12 cellular contexts compared by ENCODE assay signal in the genomic region with DNA sequence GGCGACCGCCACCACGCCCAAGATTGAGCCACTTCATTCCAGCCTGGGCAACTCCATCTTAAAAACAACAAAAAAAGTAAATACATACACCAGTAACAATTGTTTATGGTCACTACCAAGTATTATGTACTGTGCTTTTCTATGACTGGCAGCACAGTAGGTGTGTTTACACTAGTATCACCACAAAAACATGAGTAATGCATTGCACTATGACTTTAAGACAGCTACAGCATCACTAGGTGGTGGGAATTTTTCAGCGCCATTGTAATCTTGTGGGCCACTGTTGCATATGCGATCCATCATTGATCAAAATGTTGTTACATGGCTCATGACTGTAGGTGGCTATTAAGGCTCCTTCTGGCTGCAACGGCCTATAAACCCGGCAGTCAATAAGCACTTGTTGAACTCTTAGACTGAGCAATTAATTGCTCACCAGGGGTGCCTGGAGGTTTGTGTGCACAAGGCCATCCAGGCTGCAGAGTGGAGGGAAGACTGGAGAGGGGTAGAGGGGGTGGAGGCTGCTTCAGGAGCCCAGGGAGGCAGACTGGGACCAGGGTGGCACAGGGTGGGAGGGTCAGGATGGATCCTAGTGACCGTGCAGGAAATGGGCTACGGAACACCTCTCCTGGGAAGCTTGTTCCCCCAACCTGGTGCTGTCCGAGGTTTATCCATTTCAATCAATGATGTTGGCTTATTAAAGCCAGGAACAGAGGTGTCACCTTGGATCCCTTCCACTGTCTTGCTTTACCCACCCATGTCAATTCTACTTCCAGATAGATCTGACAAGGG. TPM values are rescaled to one million over a fixed set of nuclear protein-coding genes. Genes with fewer than 3 reads are reported as not detected.
DNase-seq lines count a peak whose midpoint lies in the region; ATAC-seq and TF ChIP-seq lines count a peak whose summit lies in the region.
"Had no signal": no experiment of that assay in that cellular context is flagged by ENCODE, and none has a peak within 500 bp of the region (broad histone marks: within the 10 kb centered on the region; RNA-seq: fewer than 3 reads in every experiment).

No MANE protein-coding gene starts in this region.

- no peaks in the 10 kb centered on the region for H3F3A ChIP-seq in PC-3 (ENCODE audit: low read length, unreplicated experiment)

- H3K9me2 ChIP-seq in PC-3 (replicated peaks; ENCODE audit: low read length) = no peaks in the 10 kb centered on the region

- no peaks in the 10 kb centered on the region for H3K9me3 Mint-ChIP-seq in MCF 10A (ENCODE audit: unreplicated experiment)
- H3K9me3 Mint-ChIP-seq: CD4-positive, alpha-beta T cell had no signal

- H4K20me1 ChIP-seq in PC-3 (ENCODE audit: low read length) (no peaks in the 10 kb centered on the region), fibroblast of lung (ENCODE audit: control insufficient read depth, extremely low read depth, insufficient read depth, low read length) (no peaks in the 10 kb centered on the region)

- no peaks in the 10 kb centered on the region for H3K36me3 ChIP-seq in breast epithelium
- H3K36me3 ChIP-seq in PC-3 (ENCODE audit: low read depth, low read length) = no peaks in the 10 kb centered on the region
- H3K36me3 ChIP-seq in fibroblast of lung (ENCODE audit: control insufficient read depth, insufficient read depth, low read length) = no peaks in the 10 kb centered on the region
- no peaks in the 10 kb centered on the region for H3K36me3 ChIP-seq in upper lobe of right lung

- H3K79me2 ChIP-seq in PC-3 (ENCODE audit: low read length) (0 out of 2 replicates have a peak, but pooled peaks cover 5% of the 10 kb centered on the region), fibroblast of lung (ENCODE audit: control insufficient read depth, insufficient read depth, low read length) (no peaks in the 10 kb centered on the region)

- TF ChIP-seq CTCF in MCF 10A (IDR thresholded peaks at IDR 0.05; ENCODE audit: unreplicated experiment) (no peak), breast epithelium (IDR thresholded peaks at IDR 0.05) (no peak), PC-3 (conservative IDR thresholded peaks at IDR 0.05; ENCODE audit: low read depth, low read length) (no peak), fibroblast of lung (conservative IDR thresholded peaks at IDR 0.05 in 1 of 2, IDR thresholded peaks at IDR 0.05 in 1 of 2; ENCODE audit: low read depth in 1 of 2, low read length in 2 of 2) (no peak), upper lobe of right lung (IDR thresholded peaks at IDR 0.05) (no peak)

- H3K27ac Mint-ChIP-seq in MCF 10A (ENCODE audit: low read depth, unreplicated experiment) = peak overlapping the region; percentile 88
- H3K27ac Mint-ChIP-seq: CD4-positive, alpha-beta T cell had no signal

- intact Hi-C loops in MCF 10A (cut with micrococcal nuclease) = no loop called here
- intact Hi-C loops in breast epithelium (cut with DNase I; ENCODE audit: low total_unique reads) = no loop called here
- intact Hi-C loops in PC-3 (cut with micrococcal nuclease) = loop anchor here (1.0 to 5.0 kb wide), 2 partner anchors 14 to 34 kb away; no protein-coding TSS in a partner anchor
- intact Hi-C loops in upper lobe of right lung (cut with DNase I) = no loop called here

- CTCF ChIA-PET in MCF 10A (lab: Yijun Ruan, JAX) (interaction anchor here (0.7 to 2.0 kb wide), 5 partner anchors 14 to 706 kb away, joined by 3 to 20 read pairs (median 4); no protein-coding TSS in a partner anchor), PC-3 (lab: Charles Lee) (interaction anchor here (0.8 kb wide), 2 partner anchors 14 to 20 kb away, joined by 6 to 7 read pairs; no protein-coding TSS in a partner anchor)

- no peak for TF ChIP-seq POLR2A in breast epithelium (IDR thresholded peaks at IDR 0.05)

- peaks cover 16% of the 10 kb centered on the region for H3K36me3 Mint-ChIP-seq in MCF 10A (ENCODE audit: insufficient read depth, unreplicated experiment)

- H3K4me3 ChIP-seq in breast epithelium = no peak overlapping the region
- H3K4me3 ChIP-seq in PC-3 (ENCODE audit: low read length) = no peak overlapping the region
- H3K4me3 ChIP-seq in fibroblast of lung (replicated peaks in 1 of 4; ENCODE audit: control extremely low read depth in 1 of 4, insufficient read depth in 1 of 4, low read depth in 3 of 4, low read length in 4 of 4) = no peak overlapping the region
- H3K4me3 ChIP-seq in upper lobe of right lung = no peak overlapping the region
- H3K4me3 ChIP-seq: SK-N-MC had no signal

- POLR2A ChIA-PET in MCF 10A (lab: Yijun Ruan, JAX) = interaction anchor here (0.6 to 3.8 kb wide), 17 partner anchors 7 to 111 kb away, joined by 3 to 39 read pairs (median 8); a partner anchor contains a TSS
- POLR2A ChIA-PET in PC-3 (lab: Charles Lee; ENCODE audit: unreplicated experiment) = interaction anchor here (0.5 kb wide), 1 partner anchor 9 kb away, joined by 4 read pairs; no protein-coding TSS in a partner anchor

- H3K27me3 ChIP-seq in breast epithelium (no peaks in the 10 kb centered on the region), PC-3 (ENCODE audit: low read length) (no peaks in the 10 kb centered on the region), fibroblast of lung (ENCODE audit: control insufficient read depth, insufficient read depth, low read length) (no peaks in the 10 kb centered on the region), upper lobe of right lung (no peaks in the 10 kb centered on the region)

- BruUV-seq in MCF 10A (replicated peaks; lab: Mats Ljungman, UMichigan) (no TSS peak), PC-3 (replicated peaks; lab: Mats Ljungman, UMichigan) (no TSS peak)

- no peak overlapping the region for H3K4me3 Mint-ChIP-seq in MCF 10A (ENCODE audit: unreplicated experiment)
- H3K4me3 Mint-ChIP-seq: CD4-positive, alpha-beta T cell; nephron progenitor cell had no signal

- peak overlapping the region; percentile 48 for H3K9ac ChIP-seq in PC-3 (ENCODE audit: low read length)
- H3K9ac ChIP-seq in fibroblast of lung (ENCODE audit: insufficient read depth, low read length) = no peak overlapping the region

- no peak overlapping the region for H3K27ac ChIP-seq in breast epithelium
- H3K27ac ChIP-seq in PC-3 (ENCODE audit: low read length) = peak overlapping the region; percentile 99
- no peak overlapping the region for H3K27ac ChIP-seq in fibroblast of lung (ENCODE audit: insufficient read depth, low read length)
- peak overlapping the region; percentile 78 for H3K27ac ChIP-seq in upper lobe of right lung
- H3K27ac ChIP-seq: SK-N-MC had no signal

- H3K9me3 ChIP-seq in breast epithelium (no peaks in the 10 kb centered on the region), PC-3 (ENCODE audit: low read length) (no peaks in the 10 kb centered on the region), fibroblast of lung (ENCODE audit: control insufficient read depth, insufficient read depth, low read depth, low read length) (no peaks in the 10 kb centered on the region), upper lobe of right lung (no peaks in the 10 kb centered on the region)

- H3K4me2 ChIP-seq in PC-3 (ENCODE audit: low read length) (peak overlapping the region; percentile 52), fibroblast of lung (ENCODE audit: extremely low read depth, insufficient read depth, low read length) (no peak overlapping the region)

- H3K27me3 Mint-ChIP-seq in MCF 10A (ENCODE audit: insufficient read depth, unreplicated experiment) = no peaks in the 10 kb centered on the region
- H3K27me3 Mint-ChIP-seq: CD4-positive, alpha-beta T cell had no signal

- peak; percentile 41 for ATAC-seq in PC-3
- ATAC-seq in upper lobe of right lung = no peak
- ATAC-seq in GM19463 (IDR thresholded peaks at IDR 0.05; ENCODE audit: unreplicated experiment) = no peak

- H3K4me1 ChIP-seq in breast epithelium (no peaks in the 10 kb centered on the region), PC-3 (ENCODE audit: insufficient read depth, low read length) (peaks cover 49% of the 10 kb centered on the region), fibroblast of lung (ENCODE audit: control insufficient read depth, extremely low read depth, insufficient read depth, low read length) (peaks cover 11% of the 10 kb centered on the region), upper lobe of right lung (peaks cover 33% of the 10 kb centered on the region)

- DNase-seq in MCF 10A (ENCODE audit: unreplicated experiment) = peak; percentile 38
- DNase-seq in breast epithelium (ENCODE audit: low spot score in 2 of 2) = no peak
- DNase-seq in PC-3 = peak; percentile 77
- peak; percentile 42 to 60 for DNase-seq in fibroblast of lung (ENCODE audit: low read depth in 2 of 2)
- no peak for DNase-seq in upper lobe of right lung
- DNase-seq in GOT3 (lab: John Stamatoyannopoulos, UW) = no peak
- no peak for DNase-seq in NOMO-1 treated with DMSO at 0.1 percent for 48 hours (lab: John Stamatoyannopoulos, UW; ENCODE audit: unreplicated experiment)
- DNase-seq: CD4-positive, alpha-beta T cell; NCI-H2029 treated with DMSO at 0.1 percent for 48 hours; nephron progenitor cell had no signal

- H3K4me1 Mint-ChIP-seq in MCF 10A (ENCODE audit: insufficient read depth, unreplicated experiment) = peaks cover 32% of the 10 kb centered on the region

- H2AFZ ChIP-seq in PC-3 (ENCODE audit: low read length) = no peak overlapping the region
- no peak overlapping the region for H2AFZ ChIP-seq in fibroblast of lung (ENCODE audit: low read length)

RNA-seq across cellular contexts. Expression of a gene that starts 17.9 kb away (rescaled TPM):
- total RNA-seq in MCF 10A (2022) = 225 and 298 TPM in 2 replicates
- 100 to 1,000 TPM in 2 of 3 donors, 10 to 100 TPM in 1; 82.6 to 121 (median 102) TPM for total RNA-seq in breast epithelium
- total RNA-seq in PC-3 (2014; rRNA removed) = 124 and 152 TPM in 2 replicates
- total RNA-seq in fibroblast of lung = 240 and 306 TPM in 2 replicates
- polyA plus RNA-seq in fibroblast of lung = 237 and 257 TPM in 2 replicates
- polyA plus RNA-seq in fibroblast of lung (2012) = 257 and 260 TPM in 2 replicates
- polyA minus RNA-seq in fibroblast of lung (ENCODE audit: low replicate concordance) = 454 and 582 TPM in 2 replicates
- 149 TPM for total RNA-seq in upper lobe of right lung

RNA-seq across cellular contexts. Expression of a gene that starts 47.1 kb away (rescaled TPM):
- total RNA-seq in MCF 10A (2022) (29.4 and 42.8 TPM in 2 replicates), breast epithelium (10 to 100 TPM; 32.3 to 40.5 (median 32.8) TPM), PC-3 (2014; rRNA removed) (28.8 and 34.3 TPM in 2 replicates), fibroblast of lung (11.8 and 12.2 TPM in 2 replicates), upper lobe of right lung (34.8 TPM)
- 22.6 and 22.8 TPM in 2 replicates for polyA plus RNA-seq in fibroblast of lung
- polyA plus RNA-seq in fibroblast of lung (2012) = 30.0 and 34.9 TPM in 2 replicates
- polyA minus RNA-seq in fibroblast of lung (ENCODE audit: low replicate concordance) = 16.7 and 20.0 TPM in 2 replicates

RNA-seq across cellular contexts. Expression of a gene that starts 47.8 kb away (rescaled TPM):
- total RNA-seq in MCF 10A (2022) = 519 and 557 TPM in 2 replicates
- 100 to 1,000 TPM; 384 to 521 (median 495) TPM for total RNA-seq in breast epithelium
- 220 and 267 TPM in 2 replicates for total RNA-seq in PC-3 (2014; rRNA removed)
- 262 and 317 TPM in 2 replicates for total RNA-seq in fibroblast of lung
- polyA plus RNA-seq in fibroblast of lung = 369 and 412 TPM in 2 replicates
- 252 and 291 TPM in 2 replicates for polyA plus RNA-seq in fibroblast of lung (2012)
- 116 TPM in 2 replicates for polyA minus RNA-seq in fibroblast of lung (ENCODE audit: low replicate concordance)
- total RNA-seq in upper lobe of right lung = 314 TPM

Comparison
In these comparisons a context has a peak if more than half of its experiments do, and no peak if none do; other contexts are left out.
1. DNase-seq: peak in MCF 10A (single experiment), PC-3 (single experiment) and fibroblast of lung (2 of 2); none in breast epithelium (0 of 2), upper lobe of right lung (single experiment), GOT3 (single experiment) and NOMO-1 treated with DMSO at 0.1 percent for 48 hours (single experiment).
2. H3K27ac ChIP-seq: peak in PC-3 (single experiment) and upper lobe of right lung (single experiment); none in breast epithelium (0 of 2) and fibroblast of lung (single experiment).